14 cellular contexts compared by ENCODE assay signal in genomic region chr3:27076815-27077630, GRCh38.
A peak's percentile ranks its signal among the peaks of the same experiment; 100 is the strongest.
DNase-seq lines count a peak whose midpoint lies in the region; ATAC-seq and TF ChIP-seq lines count a peak whose summit lies in the region.
"Had no signal": no experiment of that assay in that cellular context is flagged by ENCODE, and none has a peak within 500 bp of the region (broad histone marks: within the 10 kb centered on the region; RNA-seq: fewer than 3 reads in every experiment).

No MANE protein-coding gene starts in this region.

- no peaks in the 10 kb centered on the region for H3K27me3 ChIP-seq in adrenal gland
- no peaks in the 10 kb centered on the region for H3K27me3 ChIP-seq in osteoblast (ENCODE audit: insufficient read depth, low read length)

- H3K36me3 ChIP-seq in adrenal gland (replicated peaks in 1 of 2) (no peaks in the 10 kb centered on the region), osteoblast (ENCODE audit: insufficient read depth, low read length) (no peaks in the 10 kb centered on the region)

- no peaks in the 10 kb centered on the region for H3K9me3 ChIP-seq in adrenal gland (replicated peaks in 1 of 3)
- no peaks in the 10 kb centered on the region for H3K9me3 ChIP-seq in osteoblast (ENCODE audit: low read depth, low read length)

- H3K4me2 ChIP-seq in osteoblast (ENCODE audit: insufficient read depth, low read length): no peak overlapping the region

- H3K4me1 ChIP-seq in adrenal gland (replicated peaks in 1 of 2): peaks cover 0 to 6% of the 10 kb centered on the region in 2 donors
- H3K4me1 ChIP-seq in osteoblast (ENCODE audit: insufficient read depth, low read length): no peaks in the 10 kb centered on the region

- TF ChIP-seq POLR2A in adrenal gland (IDR thresholded peaks at IDR 0.05): no peak

- DNase-seq in left ventricle myocardium superior (no peak), Right ventricle myocardium inferior (ENCODE audit: missing footprints) (no peak), adrenal gland (peak; percentile 12 to 67 (median 35)), lung microvascular endothelial cell (ENCODE audit: low read depth in 2 of 2) (peak; percentile 2 to 7), osteoblast (ENCODE audit: insufficient read length, low spot score, missing footprints) (peak; percentile 8), NCI-H82 treated with DMSO at 0.1 percent for 48 hours (lab: John Stamatoyannopoulos, UW; ENCODE audit: unreplicated experiment) (no peak), iPS-NIHi7 (ENCODE audit: extremely low spot score) (no peak)
- DNase-seq: CD8-positive, alpha-beta T cell; COR-L47; DND-41; GF-D8; H7 had no signal

- H3K4me3 ChIP-seq in adrenal gland (no peak overlapping the region), osteoblast (ENCODE audit: insufficient read depth, low read length) (no peak overlapping the region)

- intact Hi-C loops in left ventricle myocardium superior (cut with micrococcal nuclease): no loop called here
- intact Hi-C loops in Right ventricle myocardium inferior (cut with DNase I): no loop called here
- intact Hi-C loops in adrenal gland (cut with DNase I): no loop called here

- H4K20me1 ChIP-seq in osteoblast (ENCODE audit: insufficient read depth, low read length): no peaks in the 10 kb centered on the region

- H3K27ac ChIP-seq in adrenal gland (no peak overlapping the region), osteoblast (ENCODE audit: low read depth, low read length) (no peak overlapping the region)
- H3K27ac ChIP-seq: 22Rv1 had no signal

- ATAC-seq in left ventricle myocardium superior (peak; percentile 35), Right ventricle myocardium inferior (no peak), HG02981 (IDR thresholded peaks at IDR 0.05; ENCODE audit: unreplicated experiment) (no peak)
- ATAC-seq: CD8-positive, alpha-beta T cell had no signal

- no peak overlapping the region for H2AFZ ChIP-seq in osteoblast (ENCODE audit: low read length)

- 52 to 55% (median 53%) methylated on average over 6 of the region's 6 CpGs for WGBS in adrenal gland, 4 donors

- no peaks in the 10 kb centered on the region for H3K79me2 ChIP-seq in osteoblast (ENCODE audit: insufficient read depth, low read length)

- TF ChIP-seq CTCF in adrenal gland (IDR thresholded peaks at IDR 0.05) (no peak), osteoblast (IDR thresholded peaks at IDR 0.05; ENCODE audit: extremely low read depth, low read depth, low read length) (no peak)

Comparison
In these comparisons a context has a peak if more than half of its experiments do, and no peak if none do; other contexts are left out.
1. DNase-seq: peak in adrenal gland (7 of 7), lung microvascular endothelial cell (2 of 2) and osteoblast (single experiment); none in left ventricle myocardium superior (single experiment), Right ventricle myocardium inferior (single experiment), NCI-H82 treated with DMSO at 0.1 percent for 48 hours (single experiment) and iPS-NIHi7 (single experiment).